In genomic region chr5:109411175-109411514, GRCh38 we compare ENCODE assay signal across 8 cellular contexts. TPM values are rescaled to one million over a fixed set of nuclear protein-coding genes. Genes with fewer than 3 reads are reported as not detected.
DNase-seq lines count a peak whose midpoint lies in the region; FAIRE-seq and TF ChIP-seq lines count a peak whose summit lies in the region.

No MANE protein-coding gene starts in this region.

- H4K20me1 ChIP-seq in hepatocyte (ENCODE audit: insufficient read depth, poor library complexity, severe bottlenecking): peaks cover 26% of the 10 kb centered on the region
- H4K20me1 ChIP-seq in smooth muscle cell (ENCODE audit: low read depth): peaks cover 31% of the 10 kb centered on the region

- peaks cover 28% of the 10 kb centered on the region for H3K4me1 Mint-ChIP-seq in activated CD4-positive, alpha-beta memory T cell treated with anti-CD3 and anti-CD28 coated beads for 36 hours (ENCODE audit: low read depth)

- H3K4me3 Mint-ChIP-seq in activated CD4-positive, alpha-beta memory T cell treated with anti-CD3 and anti-CD28 coated beads for 36 hours: peak overlapping the region; percentile 89

- H3K9me3 Mint-ChIP-seq in activated CD4-positive, alpha-beta memory T cell treated with anti-CD3 and anti-CD28 coated beads for 36 hours: peaks cover 16% of the 10 kb centered on the region

- in situ Hi-C loops in HAP-1 (cut with MboI; ENCODE audit: low sequenced_read_pairs): no loop called here

- H3K27ac Mint-ChIP-seq in activated CD4-positive, alpha-beta memory T cell treated with anti-CD3 and anti-CD28 coated beads for 36 hours: peak overlapping the region; percentile 97

- H2AFZ ChIP-seq in hepatocyte (peak overlapping the region; percentile 24), smooth muscle cell (ENCODE audit: low read depth) (peak overlapping the region; percentile 2)

- H3K9me2 ChIP-seq in hepatocyte (replicated peaks; ENCODE audit: insufficient read depth): no peaks in the 10 kb centered on the region

- H3K4me1 ChIP-seq in HAP-1 (peaks cover 30% of the 10 kb centered on the region), hepatocyte (ENCODE audit: insufficient read depth) (peaks cover 9% of the 10 kb centered on the region), smooth muscle cell (ENCODE audit: low read depth) (peaks cover 35% of the 10 kb centered on the region)

- H3K36me3 ChIP-seq in HAP-1 (replicated peaks) (no peaks in the 10 kb centered on the region), hepatocyte (replicated peaks; ENCODE audit: insufficient read depth, low read depth) (no peaks in the 10 kb centered on the region), smooth muscle cell (ENCODE audit: low read depth) (no peaks in the 10 kb centered on the region)

- no peaks in the 10 kb centered on the region for H3K27me3 ChIP-seq in HAP-1 (ENCODE audit: low read depth)
- no peaks in the 10 kb centered on the region for H3K27me3 ChIP-seq in hepatocyte
- H3K27me3 ChIP-seq in smooth muscle cell (ENCODE audit: low read depth): no peaks in the 10 kb centered on the region

- H3K4me3 ChIP-seq in HAP-1 (peak overlapping the region; percentile 76), hepatocyte (peak overlapping the region; percentile 26), smooth muscle cell (peak overlapping the region; percentile 57)

- H3K9me3 ChIP-seq in HAP-1 (no peaks in the 10 kb centered on the region), hepatocyte (ENCODE audit: low read depth) (no peaks in the 10 kb centered on the region), smooth muscle cell (replicated peaks; ENCODE audit: low read depth) (no peaks in the 10 kb centered on the region)

- no peaks in the 10 kb centered on the region for H3K27me3 Mint-ChIP-seq in activated CD4-positive, alpha-beta memory T cell treated with anti-CD3 and anti-CD28 coated beads for 36 hours

- TF ChIP-seq CTCF in hepatocyte (IDR thresholded peaks at IDR 0.05; ENCODE audit: poor library complexity) (no peak), smooth muscle cell (IDR thresholded peaks at IDR 0.05; ENCODE audit: borderline replicate concordance, insufficient read depth, poor library complexity, severe bottlenecking) (no peak)

- peaks cover 30% of the 10 kb centered on the region for H3K79me2 ChIP-seq in hepatocyte
- peaks cover 31% of the 10 kb centered on the region for H3K79me2 ChIP-seq in smooth muscle cell (ENCODE audit: low read depth)

- H3K4me2 ChIP-seq in hepatocyte: peak overlapping the region; percentile 75
- peak overlapping the region; percentile 85 for H3K4me2 ChIP-seq in smooth muscle cell

- WGBS in hepatocyte (ENCODE audit: low lambda C conversion rate, missing lambda C conversion rate): 8% methylated on average over 2 of the region's 2 CpGs
- 6% methylated on average over 2 of the region's 2 CpGs for WGBS in smooth muscle cell (ENCODE audit: low lambda C conversion rate)

- peak overlapping the region; percentile 90 for H3K9ac ChIP-seq in smooth muscle cell (ENCODE audit: low read depth)

- POLR2A ChIA-PET in activated CD4-positive, alpha-beta memory T cell treated with anti-CD3 and anti-CD28 coated beads for 36 hours (lab: Charles Lee): interaction anchor here (1.4 kb wide), 1 partner anchor 46 kb away, joined by 3 read pairs; no protein-coding TSS in a partner anchor

- intact Hi-C loops in activated CD4-positive, alpha-beta memory T cell treated with anti-CD3 and anti-CD28 coated beads for 36 hours (cut with micrococcal nuclease): loop anchor here (2.0 to 10.0 kb wide), 5 partner anchors 28 to 1844 kb away; no protein-coding TSS in a partner anchor

- CTCF ChIA-PET in activated CD4-positive, alpha-beta memory T cell treated with anti-CD3 and anti-CD28 coated beads for 36 hours (lab: Charles Lee): no interaction called here

- DNase-seq in HAP-1 (ENCODE audit: low spot score in 2 of 2): no peak
- DNase-seq in activated CD4-positive, alpha-beta memory T cell treated with anti-CD3 and anti-CD28 coated beads for 36 hours: no peak
- DNase-seq in hepatocyte (ENCODE audit: low spot score): no peak
- no peak for DNase-seq in smooth muscle cell (lab: John Stamatoyannopoulos, UW; ENCODE audit: unreplicated experiment)
- DNase-seq in SKM-1 treated with dmso at 0.1 percent for 144 hours (lab: John Stamatoyannopoulos, UW; ENCODE audit: unreplicated experiment): no peak
- no peak for DNase-seq in urothelium cell line (ENCODE audit: low spot score)
- no peak for DNase-seq in Ammon's horn (ENCODE audit: low spot score)
- DNase-seq in stimulated activated naive CD4-positive, alpha-beta T cell (lab: John Stamatoyannopoulos, UW): no peak

- peaks cover 13% of the 10 kb centered on the region for H3K36me3 Mint-ChIP-seq in activated CD4-positive, alpha-beta memory T cell treated with anti-CD3 and anti-CD28 coated beads for 36 hours

- H3F3A ChIP-seq in smooth muscle cell (ENCODE audit: low read depth): no peaks in the 10 kb centered on the region

- FAIRE-seq in urothelium cell line (lab: Jason Lieb, UNC): no peak

- H3K27ac ChIP-seq in hepatocyte: peak overlapping the region; percentile 93
- peak overlapping the region; percentile 97 for H3K27ac ChIP-seq in smooth muscle cell (ENCODE audit: low read depth)

RNA-seq across cellular contexts. Expression of gene PJA2, which starts 1.4 kb away (rescaled TPM):
- 10 to 100 TPM; 57.3 to 58.5 TPM for total RNA-seq in activated CD4-positive, alpha-beta memory T cell treated with anti-CD3 and anti-CD28 coated beads for 36 hours
- total RNA-seq in hepatocyte (144 and 147 TPM in 2 replicates), smooth muscle cell (183 and 221 TPM in 2 replicates)
- polyA plus RNA-seq in hepatocyte (56.2 and 65.4 TPM in 2 replicates), smooth muscle cell (79.4 and 84.0 TPM in 2 replicates)

Comparison
In these comparisons a context has a peak if more than half of its experiments do, and no peak if none do; other contexts are left out.
1. H3K4me3 ChIP-seq: peak in every context shown above with its lines; median percentile 76 in HAP-1; 57 in smooth muscle cell; 26 in hepatocyte.